ENCODE assay signal across 9 cellular contexts in genomic region chr2:197498627-197498936, GRCh38. TPM values are rescaled to one million over a fixed set of nuclear protein-coding genes. Genes with fewer than 3 reads are reported as not detected.
DNase-seq lines count a peak whose midpoint lies in the region; ATAC-seq, FAIRE-seq and TF ChIP-seq lines count a peak whose summit lies in the region.
"Had no signal": no experiment of that assay in that cellular context is flagged by ENCODE, and none has a peak within 500 bp of the region (broad histone marks: within the 10 kb centered on the region; RNA-seq: fewer than 3 reads in every experiment).

No MANE protein-coding gene starts in this region.

- H3K9ac ChIP-seq in astrocyte (ENCODE audit: low read length): peak overlapping the region; percentile 87

- no peak for TF ChIP-seq POLR2A in right lobe of liver (IDR thresholded peaks at IDR 0.05)

- H3K4me3 Mint-ChIP-seq in activated T-cell treated with anti-CD3 and anti-CD28 coated beads, Interleukin-2, amount 50 U/mL, for 24 hours: peak overlapping the region; percentile 97
- peak overlapping the region; percentile 95 for H3K4me3 Mint-ChIP-seq in astrocyte (ENCODE audit: unreplicated experiment)

- H3K4me1 ChIP-seq in astrocyte (ENCODE audit: insufficient read depth, low read length) (peaks cover 12% of the 10 kb centered on the region), right lobe of liver (peaks cover 0 to 30% (median 3%) of the 10 kb centered on the region in 4 donors), thymus (ENCODE audit: control insufficient read depth, insufficient read depth, low read length) (peaks cover 16% of the 10 kb centered on the region)

- peak overlapping the region; percentile 85 for H3K4me2 ChIP-seq in astrocyte (ENCODE audit: low read length)

- TF ChIP-seq CTCF in astrocyte (IDR thresholded peaks at IDR 0.05; ENCODE audit: insufficient read depth, low read depth, low read length): no peak
- TF ChIP-seq CTCF in right lobe of liver (IDR thresholded peaks at IDR 0.05): no peak

- peaks cover 56% of the 10 kb centered on the region for H4K20me1 ChIP-seq in astrocyte (ENCODE audit: insufficient read depth, low read length)

- peak overlapping the region; percentile 72 for H2AFZ ChIP-seq in astrocyte (ENCODE audit: low read depth, low read length)

- H3K27ac ChIP-seq in astrocyte (ENCODE audit: low read depth, low read length) (peak overlapping the region; percentile 89), right lobe of liver (peak overlapping the region; percentile 100), thymus (ENCODE audit: low read depth) (peak overlapping the region; percentile 95)

- peaks cover 90% of the 10 kb centered on the region for H3K79me2 ChIP-seq in astrocyte (ENCODE audit: insufficient read depth, low read length)

- H3K9me3 Mint-ChIP-seq in activated T-cell treated with anti-CD3 and anti-CD28 coated beads, Interleukin-2, amount 50 U/mL, for 24 hours: no peaks in the 10 kb centered on the region
- no peaks in the 10 kb centered on the region for H3K9me3 Mint-ChIP-seq in astrocyte (ENCODE audit: unreplicated experiment)

- H3K27me3 ChIP-seq in astrocyte (ENCODE audit: insufficient read depth, low read length): no peaks in the 10 kb centered on the region
- no peaks in the 10 kb centered on the region for H3K27me3 ChIP-seq in right lobe of liver
- H3K27me3 ChIP-seq in thymus (ENCODE audit: control insufficient read depth, insufficient read depth): no peaks in the 10 kb centered on the region

- H3K4me1 Mint-ChIP-seq in activated T-cell treated with anti-CD3 and anti-CD28 coated beads, Interleukin-2, amount 50 U/mL, for 24 hours (ENCODE audit: low read depth): peaks cover 52% of the 10 kb centered on the region
- peaks cover 34% of the 10 kb centered on the region for H3K4me1 Mint-ChIP-seq in astrocyte (ENCODE audit: low read depth, unreplicated experiment)

- H3K27ac Mint-ChIP-seq in activated T-cell treated with anti-CD3 and anti-CD28 coated beads, Interleukin-2, amount 50 U/mL, for 24 hours: peak overlapping the region; percentile 97
- H3K27ac Mint-ChIP-seq in astrocyte (ENCODE audit: unreplicated experiment): peak overlapping the region; percentile 83

- no peak for FAIRE-seq in astrocyte (lab: Jason Lieb, UNC)
- FAIRE-seq: HTR-8/SVneo had no signal

- H3K4me3 ChIP-seq in astrocyte (ENCODE audit: insufficient read depth, low read depth, low read length) (peak overlapping the region; percentile 87), right lobe of liver (peak overlapping the region; percentile 70 to 87 (median 81)), thymus (ENCODE audit: low read length) (peak overlapping the region; percentile 95)

- peaks cover 95% of the 10 kb centered on the region for H3K36me3 Mint-ChIP-seq in activated T-cell treated with anti-CD3 and anti-CD28 coated beads, Interleukin-2, amount 50 U/mL, for 24 hours (ENCODE audit: low read depth)
- peaks cover 13% of the 10 kb centered on the region for H3K36me3 Mint-ChIP-seq in astrocyte (ENCODE audit: low read depth, unreplicated experiment)

- H3K27me3 Mint-ChIP-seq in activated T-cell treated with anti-CD3 and anti-CD28 coated beads, Interleukin-2, amount 50 U/mL, for 24 hours: no peaks in the 10 kb centered on the region
- no peaks in the 10 kb centered on the region for H3K27me3 Mint-ChIP-seq in astrocyte (ENCODE audit: low read depth, unreplicated experiment)

- peaks cover 38% of the 10 kb centered on the region for H3K36me3 ChIP-seq in astrocyte (ENCODE audit: insufficient read depth, low read length)
- peaks cover 5 to 49% (median 22%) of the 10 kb centered on the region in 4 donors for H3K36me3 ChIP-seq in right lobe of liver
- peaks cover 4% of the 10 kb centered on the region for H3K36me3 ChIP-seq in thymus (ENCODE audit: control insufficient read depth, insufficient read depth)

- 19% methylated on average over 7 of the region's 10 CpGs for WGBS in right lobe of liver (ENCODE audit: insufficient coverage, low coverage, low lambda C conversion rate, missing lambda C conversion rate)
- 12% methylated on average over 10 of the region's 10 CpGs for WGBS in thymus

- intact Hi-C loops in right lobe of liver (cut with DNase I): no loop called here

- no peak for DNase-seq in activated T-cell treated with anti-CD3 and anti-CD28 coated beads, Interleukin-2, amount 50 U/mL, for 24 hours
- DNase-seq in activated T-cell treated with anti-CD3 and anti-CD28 coated beads, Interleukin-2, amount 50 U/mL, for 1 hour: no peak
- DNase-seq in astrocyte (ENCODE audit: low read depth): no peak
- no peak for DNase-seq in right lobe of liver
- DNase-seq in NAMALWA (ENCODE audit: low spot score): no peak

- ATAC-seq in right lobe of liver (no peak), HG02571 (IDR thresholded peaks at IDR 0.05; ENCODE audit: unreplicated experiment) (no peak), GM21786 (IDR thresholded peaks at IDR 0.05; ENCODE audit: unreplicated experiment) (no peak)

- H3K9me3 ChIP-seq in astrocyte (ENCODE audit: insufficient read depth, low read depth, low read length) (no peaks in the 10 kb centered on the region), right lobe of liver (no peaks in the 10 kb centered on the region), thymus (ENCODE audit: control insufficient read depth) (no peaks in the 10 kb centered on the region)

RNA-seq across cellular contexts. Expression of gene HSPD1, which starts 1.1 kb away (rescaled TPM):
- total RNA-seq in astrocyte (292 and 329 TPM in 2 replicates), right lobe of liver (100 to 1,000 TPM; 241 to 552 (median 353) TPM)
- 159 TPM for polyA plus RNA-seq in thymus

RNA-seq across cellular contexts. Expression of gene HSPE1, which starts 1.6 kb away (rescaled TPM):
- total RNA-seq in astrocyte: 114 and 139 TPM in 2 replicates
- total RNA-seq in right lobe of liver: 100 to 1,000 TPM in 4 of 6 experiments, 10 to 100 TPM in 2; 91.8 to 318 (median 209) TPM
- 124 TPM for polyA plus RNA-seq in thymus

RNA-seq across cellular contexts. Expression of gene MOB4, which starts 17.3 kb away (rescaled TPM):
- 30.4 and 31.0 TPM in 2 replicates for total RNA-seq in astrocyte
- total RNA-seq in right lobe of liver: 10 to 100 TPM in 2 of 6 experiments, 1 to 10 TPM in 4; 3.4 to 10.7 (median 8.0) TPM
- 43.5 TPM for polyA plus RNA-seq in thymus

RNA-seq across cellular contexts. Expression of gene COQ10B, which starts 45.2 kb away (rescaled TPM):
- total RNA-seq in astrocyte (46.0 and 48.3 TPM in 2 replicates), right lobe of liver (10 to 100 TPM; 11.7 to 23.7 (median 17.1) TPM)
- 21.3 TPM for polyA plus RNA-seq in thymus
